In the genomic region with DNA sequence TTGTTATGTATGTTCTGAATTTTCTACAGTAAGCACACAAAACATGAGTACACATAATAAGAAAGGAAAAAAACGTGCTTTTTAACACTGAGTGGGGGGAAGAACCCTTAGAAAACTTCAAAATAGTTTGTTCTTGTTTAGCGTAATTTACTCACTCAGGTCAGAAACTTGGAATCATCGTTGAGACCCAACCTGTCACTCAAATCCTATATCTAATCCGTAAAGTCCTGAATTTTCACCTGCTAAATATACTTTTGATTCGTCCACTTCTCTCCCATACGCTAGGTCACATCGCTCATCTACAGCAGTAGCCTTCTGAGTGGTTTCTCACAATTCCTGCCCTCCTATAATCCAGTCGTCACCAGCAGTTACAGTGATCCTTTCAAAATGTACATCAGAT, we compare ENCODE assay signal across 9 cellular contexts. TPM values are rescaled to one million over a fixed set of nuclear protein-coding genes. Genes with fewer than 3 reads are reported as not detected.
DNase-seq lines count a peak whose midpoint lies in the region; ATAC-seq, FAIRE-seq and TF ChIP-seq lines count a peak whose summit lies in the region.
"Had no signal": no experiment of that assay in that cellular context is flagged by ENCODE, and none has a peak within 500 bp of the region (broad histone marks: within the 10 kb centered on the region; RNA-seq: fewer than 3 reads in every experiment).

No MANE protein-coding gene starts in this region.

- POLR2A ChIA-PET in GM12878 (lab: Charles Lee), result interaction anchor here (1.2 to 2.0 kb wide), 4 partner anchors 13 to 252 kb away, joined by 3 to 5 read pairs (median 4); partner anchors contain the start of gene STAMBP

- no peak for TF ChIP-seq RAD21 in GM12878 (IDR thresholded peaks at IDR 0.05; ENCODE audit: insufficient read depth, low read depth, low read length)

- H3K36me3 ChIP-seq in GM12878 (ENCODE audit: control insufficient read depth in 2 of 2, insufficient read depth in 2 of 2, low read length in 1 of 2) (peaks cover 0 to 3% of the 10 kb centered on the region in 2 experiments; a peak in 1 of 4 replicates), mesodermal cell (ENCODE audit: control insufficient read depth, insufficient read depth, low read length) (peaks cover 31% of the 10 kb centered on the region)

- peaks cover 4% of the 10 kb centered on the region for H3K9me3 Mint-ChIP-seq in stimulated activated naive CD8-positive, alpha-beta T cell treated with anti-CD3 and anti-CD28 coated beads, Interleukin-15, Interleukin-2, amounts not matched to agents 100 ng/mL and 50 ng/mL, for 24 hours

- no peaks in the 10 kb centered on the region for H3K27me3 Mint-ChIP-seq in stimulated activated naive CD8-positive, alpha-beta T cell treated with anti-CD3 and anti-CD28 coated beads, Interleukin-15, Interleukin-2, amounts not matched to agents 100 ng/mL and 50 ng/mL, for 24 hours

- H3K9ac ChIP-seq in GM12878 (ENCODE audit: control insufficient read depth, insufficient read depth, low read length), result peak overlapping the region; percentile 88

- H2AFZ ChIP-seq in GM12878 (ENCODE audit: control insufficient read depth, low read depth, low read length), result peak overlapping the region; percentile 78

- no peaks in the 10 kb centered on the region for H3K27me3 ChIP-seq in GM12878 (replicated peaks in 1 of 2; ENCODE audit: control insufficient read depth in 2 of 2, insufficient read depth in 2 of 2, low read length in 1 of 2)

- H3K4me1 ChIP-seq in GM12878 (ENCODE audit: control insufficient read depth, insufficient read depth, low read length), result 0 out of 2 replicates have a peak, but pooled peaks cover 4% of the 10 kb centered on the region
- H3K4me1 ChIP-seq in mesodermal cell (ENCODE audit: control insufficient read depth, insufficient read depth, low read length, poor library complexity, severe bottlenecking), result no peaks in the 10 kb centered on the region

- no peak for ATAC-seq in stimulated activated naive CD8-positive, alpha-beta T cell treated with anti-CD3 and anti-CD28 coated beads, Interleukin-15, Interleukin-2, amounts not matched to agents 100 U/mL and 50 U/mL, for 24 hours
- ATAC-seq in GM12878 (no peak; the same call in 2 of the 3 replicates), HG03457 (IDR thresholded peaks at IDR 0.05; ENCODE audit: unreplicated experiment) (no peak), GM21717 (IDR thresholded peaks at IDR 0.05; ENCODE audit: unreplicated experiment) (no peak)

- H3K79me2 ChIP-seq in GM12878 (ENCODE audit: control insufficient read depth, insufficient read depth, low read length), result peaks cover 18% of the 10 kb centered on the region

- H3K9me3 ChIP-seq in GM12878 (replicated peaks; ENCODE audit: control insufficient read depth, insufficient read depth, low read length) (no peaks in the 10 kb centered on the region; the same call in 1 of the 3 replicates), mesodermal cell (ENCODE audit: control insufficient read depth, low read length) (peaks cover 8% of the 10 kb centered on the region)

- WGBS in GM12878 (ENCODE audit: insufficient coverage, insufficient replicate concordance, low lambda C conversion rate, missing lambda C conversion rate), result 29% methylated on average over 8 of the region's 8 CpGs
- WGBS in mesodermal cell (ENCODE audit: insufficient coverage in 2 of 2), 2 experiments, result 24 to 29% methylated on average over 7 of the region's 8 CpGs

- intact Hi-C loops in GM12878 (cut with micrococcal nuclease; ENCODE audit: unreplicated experiment), result no loop called here

- H3K4me2 ChIP-seq in GM12878 (ENCODE audit: control insufficient read depth, insufficient read depth), result peak overlapping the region; percentile 89

- H3K4me3 Mint-ChIP-seq in stimulated activated naive CD8-positive, alpha-beta T cell treated with anti-CD3 and anti-CD28 coated beads, Interleukin-15, Interleukin-2, amounts not matched to agents 100 ng/mL and 50 ng/mL, for 24 hours, result peak overlapping the region; percentile 100

- no peak for TF ChIP-seq POLR2A in GM12878 (IDR thresholded peaks at IDR 0.05; ENCODE audit: low read depth, low read length)

- H4K20me1 ChIP-seq in GM12878 (ENCODE audit: control insufficient read depth, insufficient read depth), result no peaks in the 10 kb centered on the region

- SMC1A ChIA-PET in GM12878 (lab: Charles Lee; ENCODE audit: uncharacterized antibody, unreplicated experiment), result no interaction called here

- in situ Hi-C loops in GM12878 (cut with MboI), result no loop called here

- CTCF ChIA-PET in GM12878 (lab: Yijun Ruan, JAX), result interaction anchor here (1.3 kb wide), 1 partner anchor 47 kb away, joined by 4 read pairs; no protein-coding TSS in a partner anchor

- TSS peak; percentile 75 for BruUV-seq in GM12878 (replicated peaks; lab: Mats Ljungman, UMichigan)

- H3K27ac Mint-ChIP-seq in stimulated activated naive CD8-positive, alpha-beta T cell treated with anti-CD3 and anti-CD28 coated beads, Interleukin-15, Interleukin-2, amounts not matched to agents 100 ng/mL and 50 ng/mL, for 24 hours, result peak overlapping the region; percentile 93

- FAIRE-seq in GM12878 (lab: Jason Lieb, UNC), result peak; percentile 70

- H3K36me3 Mint-ChIP-seq in stimulated activated naive CD8-positive, alpha-beta T cell treated with anti-CD3 and anti-CD28 coated beads, Interleukin-15, Interleukin-2, amounts not matched to agents 100 ng/mL and 50 ng/mL, for 24 hours (ENCODE audit: low read depth), result peaks cover 44% of the 10 kb centered on the region

- H3K4me1 Mint-ChIP-seq in stimulated activated naive CD8-positive, alpha-beta T cell treated with anti-CD3 and anti-CD28 coated beads, Interleukin-15, Interleukin-2, amounts not matched to agents 100 ng/mL and 50 ng/mL, for 24 hours (ENCODE audit: low read depth), result peaks cover 23% of the 10 kb centered on the region

- TF ChIP-seq EP300 in GM12878 (IDR thresholded peaks at IDR 0.05; ENCODE audit: borderline replicate concordance in 1 of 2, control insufficient read depth in 1 of 2, low read depth in 2 of 2, low read length in 2 of 2), result no peak

- TF ChIP-seq CTCF in GM12878 (IDR thresholded peaks at IDR 0.05 in 2 of 3, conservative IDR thresholded peaks at IDR 0.05 in 1 of 3; ENCODE audit: control insufficient read depth in 2 of 3, extremely low read depth in 1 of 3, insufficient read depth in 1 of 3, low read depth in 3 of 3, low read length in 3 of 3), result no peak

- DNase-seq in stimulated activated naive CD8-positive, alpha-beta T cell treated with anti-CD3 and anti-CD28 coated beads, Interleukin-15, Interleukin-2, amounts not matched to agents 100 U/mL and 50 U/mL, for 24 hours, result no peak
- DNase-seq in GM12878 (ENCODE audit: low read depth, low spot score) (no peak), HPDE6-E6E7 (ENCODE audit: extremely low spot score) (no peak), NCI-H1105 (lab: John Stamatoyannopoulos, UW) (no peak)
- DNase-seq: SIG-M5 had no signal

- H3K4me3 ChIP-seq in GM12878 (peak overlapping the region; percentile 96), mesodermal cell (ENCODE audit: extremely low read depth, insufficient read depth, low read length, poor library complexity, severe bottlenecking) (peak overlapping the region; percentile 92)

- H3K27ac ChIP-seq in GM12878 (ENCODE audit: control insufficient read depth, insufficient read depth), result peak overlapping the region; percentile 69
- H3K27ac ChIP-seq in mesodermal cell (ENCODE audit: low read depth, low read length, severe bottlenecking), result peak overlapping the region; percentile 80

- RAD21 ChIA-PET in GM12878 (lab: Charles Lee; ENCODE audit: unreplicated experiment), result interaction anchor here (1.0 to 1.7 kb wide), 2 partner anchors 86 to 351 kb away, joined by 4 to 7 read pairs; partner anchors contain the start of gene ALMS1

RNA-seq across cellular contexts. Expression of gene TPRKB, which starts 0.8 kb away (rescaled TPM):
- 17.4 and 18.7 TPM in 2 replicates for total RNA-seq in GM12878 (2013; cell fraction: nucleolus; rRNA removed)
- 32.5 and 36.8 TPM in 2 replicates for total RNA-seq in GM12878 (2014; rRNA removed)
- 69.9 and 74.2 TPM in 2 replicates for total RNA-seq in GM12878 (2014; rRNA removed; fragmentation: Illumina TruSeq; extraction: Trizol)
- total RNA-seq in GM12878 (2021), result 23.6 and 28.1 TPM in 2 replicates
- 45.0 TPM for polyA plus RNA-seq in GM12878 (2011; ENCODE audit: low read depth)
- polyA plus RNA-seq in GM12878 (2011; rRNA removed), result 42.9 and 73.0 TPM in 2 replicates
- polyA plus RNA-seq in GM12878 (2011; cell fraction: cytosol; rRNA removed), result 21.6 and 21.8 TPM in 2 replicates
- polyA plus RNA-seq in GM12878 (2011; cell fraction: nucleus; rRNA removed), result 10.7 and 13.7 TPM in 2 replicates
- polyA plus RNA-seq in GM12878 (2012), result 42.6 and 62.5 TPM in 2 replicates
- 59.9 and 69.6 TPM in 2 replicates for polyA plus RNA-seq in GM12878 (2014; fragmentation: Illumina TruSeq; extraction: Trizol)
- polyA plus RNA-seq in GM12878 (2014; fragmentation: Nextera tagmentation; extraction: Ambion mirVana), result 100 to 1,000 TPM; 116 to 124 TPM
- 42.2 and 60.2 TPM in 2 replicates for polyA plus RNA-seq in GM12878 (2014; rRNA removed)
- polyA plus RNA-seq in GM12878 (2016; fragmentation: Nextera tagmentation; extraction: Ambion mirVana), result 100 to 1,000 TPM; 122 to 129 TPM
- 6.1 and 9.4 TPM in 2 replicates for polyA minus RNA-seq in GM12878 (2011; rRNA and poly(A)+ RNA removed)
- 5.6 and 7.8 TPM in 2 replicates for polyA minus RNA-seq in GM12878 (2011; cell fraction: cytosol; rRNA and poly(A)+ RNA removed)
- polyA minus RNA-seq in GM12878 (2011; cell fraction: nucleus; rRNA and poly(A)+ RNA removed), result 2.9 and 5.3 TPM in 2 replicates
- 52.1 TPM for polyA plus RNA-seq in mesodermal cell (2013, experiment 1 of 2)
- polyA plus RNA-seq in mesodermal cell (2013, experiment 2 of 2), result 73.8 TPM

RNA-seq across cellular contexts. Expression of gene DUSP11, which starts 43.5 kb away (rescaled TPM):
- 61.7 and 65.2 TPM in 2 replicates for total RNA-seq in GM12878 (2013; cell fraction: nucleolus; rRNA removed)
- total RNA-seq in GM12878 (2014; rRNA removed) (48.9 and 51.7 TPM in 2 replicates), GM12878 (2014; rRNA removed; fragmentation: Illumina TruSeq; extraction: Trizol) (36.4 and 40.3 TPM in 2 replicates), GM12878 (2021) (25.9 and 26.4 TPM in 2 replicates)
- 21.6 TPM for polyA plus RNA-seq in GM12878 (2011; ENCODE audit: low read depth)
- polyA plus RNA-seq in GM12878 (2011; rRNA removed) (41.6 and 56.9 TPM in 2 replicates), GM12878 (2014; fragmentation: Illumina TruSeq; extraction: Trizol) (46.9 and 59.9 TPM in 2 replicates), GM12878 (2014; fragmentation: Nextera tagmentation; extraction: Ambion mirVana) (10 to 100 TPM; 57.1 to 76.7 TPM), GM12878 (2014; rRNA removed) (34.7 and 37.3 TPM in 2 replicates), GM12878 (2016; fragmentation: Nextera tagmentation; extraction: Ambion mirVana) (10 to 100 TPM; 73.6 to 78.4 TPM)
- 21.5 and 24.3 TPM in 2 replicates for polyA plus RNA-seq in GM12878 (2011; cell fraction: cytosol; rRNA removed)
- 17.5 and 18.4 TPM in 2 replicates for polyA plus RNA-seq in GM12878 (2011; cell fraction: nucleus; rRNA removed)
- 27.8 and 29.2 TPM in 2 replicates for polyA plus RNA-seq in GM12878 (2012)
- 11.8 and 14.4 TPM in 2 replicates for polyA minus RNA-seq in GM12878 (2011; rRNA and poly(A)+ RNA removed)
- polyA minus RNA-seq in GM12878 (2011; cell fraction: cytosol; rRNA and poly(A)+ RNA removed), result 7.2 and 7.4 TPM in 2 replicates
- 17.8 and 28.2 TPM in 2 replicates for polyA minus RNA-seq in GM12878 (2011; cell fraction: nucleus; rRNA and poly(A)+ RNA removed)
- polyA plus RNA-seq in mesodermal cell (2013, experiment 1 of 2), result 30.1 TPM
- 30.8 TPM for polyA plus RNA-seq in mesodermal cell (2013, experiment 2 of 2)

RNA-seq across cellular contexts. Expression of gene C2orf78, which starts 47.6 kb away (rescaled TPM):
- total RNA-seq in GM12878 (2013; cell fraction: nucleolus; rRNA removed), result not detected in 2 replicates
- total RNA-seq in GM12878 (2014; rRNA removed), result 0.27 and 0.28 TPM in 2 replicates
- total RNA-seq in GM12878 (2014; rRNA removed; fragmentation: Illumina TruSeq; extraction: Trizol), result 0.36 and 0.46 TPM in 2 replicates
- total RNA-seq in GM12878 (2021), result 0.44 and 0.51 TPM in 2 replicates
- not detected for polyA plus RNA-seq in GM12878 (2011; ENCODE audit: low read depth)
- 0.08 and 0.13 TPM in 2 replicates for polyA plus RNA-seq in GM12878 (2011; rRNA removed)
- 0.05 and 0.13 TPM in 2 replicates for polyA plus RNA-seq in GM12878 (2011; cell fraction: cytosol; rRNA removed)
- polyA plus RNA-seq in GM12878 (2011; cell fraction: nucleus; rRNA removed), result 0.04 TPM in 2 replicates
- 0.07 and 0.14 TPM in 2 replicates for polyA plus RNA-seq in GM12878 (2012)
- 0.62 and 0.84 TPM in 2 replicates for polyA plus RNA-seq in GM12878 (2014; fragmentation: Illumina TruSeq; extraction: Trizol)
- under 1 TPM; 0.13 to 0.27 TPM for polyA plus RNA-seq in GM12878 (2014; fragmentation: Nextera tagmentation; extraction: Ambion mirVana)
- 0.23 and 0.82 TPM in 2 replicates for polyA plus RNA-seq in GM12878 (2014; rRNA removed)
- under 1 TPM; 0.52 to 0.81 TPM for polyA plus RNA-seq in GM12878 (2016; fragmentation: Nextera tagmentation; extraction: Ambion mirVana)
- not detected in 2 replicates for polyA minus RNA-seq in GM12878 (2011; rRNA and poly(A)+ RNA removed)
- not detected in 2 replicates for polyA minus RNA-seq in GM12878 (2011; cell fraction: cytosol; rRNA and poly(A)+ RNA removed)
- polyA minus RNA-seq in GM12878 (2011; cell fraction: nucleus; rRNA and poly(A)+ RNA removed), result not detected in 2 replicates
- polyA plus RNA-seq in mesodermal cell (2013, experiment 1 of 2), result not detected
- not detected for polyA plus RNA-seq in mesodermal cell (2013, experiment 2 of 2)
